In genomic region chr22:48595511-48595905, GRCh38 we compare ENCODE assay signal across 11 cellular contexts.
"Had no signal": no experiment of that assay in that cellular context is flagged by ENCODE, and none has a peak within 500 bp of the region (broad histone marks: within the 10 kb centered on the region; RNA-seq: fewer than 3 reads in every experiment).

No MANE protein-coding gene starts in this region.

- H3K36me3 ChIP-seq: gastrocnemius medialis, sigmoid colon had no signal

- DNase-seq: effector memory CD4-positive, alpha-beta T cell; gastrocnemius medialis; immature natural killer cell; mammary epithelial cell; naive thymus-derived CD8-positive, alpha-beta T cell; sigmoid colon; stimulated activated CD4-positive, alpha-beta T cell treated with anti-CD3 and anti-CD28 coated beads, Interleukin-2, amount 100 ng/mL, for 24 hours; stimulated activated naive CD4-positive, alpha-beta T cell treated with Interleukin-2 at 50 U/mL for 16 hours; trophoblast cell had no signal

- H3K27me3 ChIP-seq: gastrocnemius medialis had no signal

- H3K27ac ChIP-seq: gastrocnemius medialis, sigmoid colon, skin epidermis had no signal

- ATAC-seq: esophagus mucosa; gastrocnemius medialis; naive thymus-derived CD8-positive, alpha-beta T cell had no signal

- H3K9me3 ChIP-seq: gastrocnemius medialis, sigmoid colon had no signal

- H3K4me1 ChIP-seq: gastrocnemius medialis, sigmoid colon had no signal

- H3K4me3 ChIP-seq: gastrocnemius medialis, sigmoid colon, skin epidermis had no signal
